17 cellular contexts compared by ENCODE assay signal in genomic region chr7:28778781-28779180, GRCh38.
"Had no signal": no experiment of that assay in that cellular context is flagged by ENCODE, and none has a peak within 500 bp of the region (broad histone marks: within the 10 kb centered on the region; RNA-seq: fewer than 3 reads in every experiment).

No MANE protein-coding gene starts in this region.

- ATAC-seq: foreskin keratinocyte; left colon; naive thymus-derived CD4-positive, alpha-beta T cell; psoas muscle; stimulated activated naive CD8-positive, alpha-beta T cell treated with anti-CD3 and anti-CD28 coated beads, Interleukin-15, Interleukin-2, amounts not matched to agents 100 U/mL and 50 U/mL, for 24 hours had no signal

- H3K27me3 ChIP-seq: colonic mucosa, foreskin keratinocyte, sigmoid colon, upper lobe of left lung had no signal

- H3K9me3 Mint-ChIP-seq: naive thymus-derived CD4-positive, alpha-beta T cell had no signal

- H3K36me3 Mint-ChIP-seq: naive thymus-derived CD4-positive, alpha-beta T cell had no signal

- H3K4me1 ChIP-seq: colonic mucosa, foreskin keratinocyte, psoas muscle had no signal

- H3K4me3 ChIP-seq: colonic mucosa, lung, psoas muscle, sigmoid colon, upper lobe of left lung had no signal

- H3K27ac ChIP-seq: colonic mucosa, foreskin keratinocyte, psoas muscle, sigmoid colon, upper lobe of left lung had no signal

- H3K27ac Mint-ChIP-seq: naive thymus-derived CD4-positive, alpha-beta T cell had no signal

- FAIRE-seq: astrocyte had no signal

- H3K4me3 Mint-ChIP-seq: naive thymus-derived CD4-positive, alpha-beta T cell had no signal

- DNase-seq: activated CD4-positive, alpha-beta T cell treated with anti-CD3 and anti-CD28 coated beads, Interleukin-2, amount 50 U/mL, for 48 hours; activated CD4-positive, CD25-positive, alpha-beta regulatory T cell treated with anti-CD3 and anti-CD28 coated beads, Interleukin-2, amount 50 U/mL, for 72 hours; activated gamma-delta T cell treated with Interleukin-2 at 50 U/mL for 16 hours; activated T-cell treated with anti-CD3 and anti-CD28 coated beads, Interleukin-2, amount 50 U/mL, for 48 hours; colonic mucosa; effector CD8-positive, alpha-beta T cell; foreskin keratinocyte; head of caudate nucleus; left colon; naive thymus-derived CD4-positive, alpha-beta T cell; psoas muscle; sigmoid colon; stimulated activated CD4-positive, alpha-beta T cell treated with anti-CD3 and anti-CD28 coated beads, Interleukin-2, amount 100 ng/mL, for 48 hours; stimulated activated naive CD8-positive, alpha-beta T cell treated with anti-CD3 and anti-CD28 coated beads, Interleukin-15, Interleukin-2, amounts not matched to agents 100 U/mL and 50 U/mL, for 24 hours; upper lobe of left lung had no signal

- H3K9me3 ChIP-seq: colonic mucosa, psoas muscle, sigmoid colon, upper lobe of left lung had no signal

- H3K36me3 ChIP-seq: colonic mucosa, sigmoid colon, upper lobe of left lung had no signal
